ENCODE assay signal across 1 cellular context in the genomic region with DNA sequence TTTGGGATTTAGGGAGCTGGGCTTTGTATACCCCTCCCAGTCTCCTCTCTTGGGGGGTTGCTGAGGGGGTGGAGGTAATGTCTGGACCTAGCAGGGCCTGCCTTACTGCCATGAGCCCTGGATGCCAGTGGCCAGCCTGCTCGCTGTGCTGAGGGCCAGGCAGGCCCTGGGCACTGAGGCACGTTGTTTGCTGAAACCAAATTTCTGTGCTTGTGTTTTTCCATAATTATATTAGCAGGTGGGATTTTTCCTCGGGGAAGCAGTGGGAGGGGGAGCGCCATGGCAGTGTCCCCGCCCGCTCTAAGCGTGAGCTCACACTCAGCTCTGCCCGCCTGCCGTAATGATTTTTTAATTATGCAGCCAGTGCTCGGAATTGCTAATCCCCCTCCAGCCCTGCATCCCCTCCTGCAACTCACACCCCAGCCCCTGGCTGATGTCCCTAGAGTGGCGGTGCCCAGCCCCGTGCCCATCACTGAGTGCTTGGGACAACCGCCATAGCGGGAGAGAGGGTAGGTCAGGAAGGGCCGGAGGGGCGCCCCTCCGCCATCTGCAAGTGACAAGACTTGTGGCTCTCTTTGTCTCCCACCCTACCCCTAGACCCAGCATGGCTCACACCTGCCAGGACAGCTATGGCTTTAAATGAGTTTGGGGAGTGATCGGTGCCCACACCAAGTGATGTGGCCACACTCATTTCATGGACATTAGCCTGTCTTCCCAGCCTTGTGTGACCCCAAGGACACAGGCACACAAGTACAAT.
TF ChIP-seq lines count a peak whose summit lies in the region.

No MANE protein-coding gene starts in this region.

TF ChIP-seq in HEK293, 187 proteins besides CTCF, POLR2A, EP300 and RAD21 (continued from another document):
- TF ChIP-seq ZNF19 (tag by site-specific recombination; IDR thresholded peaks at IDR 0.05; ENCODE audit: low read depth) (no peak), REST (tag by site-specific recombination; IDR thresholded peaks at IDR 0.05) (no peak), SCRT2 (tag by site-specific recombination; IDR thresholded peaks at IDR 0.05) (no peak)
- TF ChIP-seq, protein P1, sequence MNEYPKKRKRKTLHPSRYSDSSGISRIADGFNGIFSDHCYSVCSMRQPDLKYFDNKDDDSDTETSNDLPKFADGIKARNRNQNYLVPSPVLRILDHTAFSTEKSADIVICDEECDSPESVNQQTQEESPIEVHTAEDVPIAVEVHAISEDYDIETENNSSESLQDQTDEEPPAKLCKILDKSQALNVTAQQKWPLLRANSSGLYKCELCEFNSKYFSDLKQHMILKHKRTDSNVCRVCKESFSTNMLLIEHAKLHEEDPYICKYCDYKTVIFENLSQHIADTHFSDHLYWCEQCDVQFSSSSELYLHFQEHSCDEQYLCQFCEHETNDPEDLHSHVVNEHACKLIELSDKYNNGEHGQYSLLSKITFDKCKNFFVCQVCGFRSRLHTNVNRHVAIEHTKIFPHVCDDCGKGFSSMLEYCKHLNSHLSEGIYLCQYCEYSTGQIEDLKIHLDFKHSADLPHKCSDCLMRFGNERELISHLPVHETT (tag by site-specific recombination; IDR thresholded peaks at IDR 0.05), result no peak
TF ChIP-seq in HEK293: peak in this region for 0.
